Comparison of ENCODE assay signal across 19 cellular contexts in genomic region chr11:8290122-8290810, GRCh38. TPM values are rescaled to one million over a fixed set of nuclear protein-coding genes. Genes with fewer than 3 reads are reported as not detected.
DNase-seq lines count a peak whose midpoint lies in the region; ATAC-seq and TF ChIP-seq lines count a peak whose summit lies in the region.
"Had no signal": no experiment of that assay in that cellular context is flagged by ENCODE, and none has a peak within 500 bp of the region (broad histone marks: within the 10 kb centered on the region; RNA-seq: fewer than 3 reads in every experiment).

No MANE protein-coding gene starts in this region.

- no peak overlapping the region for H3K27ac Mint-ChIP-seq in activated CD4-positive, alpha-beta T cell treated with anti-CD3 and anti-CD28 coated beads, Interleukin-2, amount 10 ng/mL, durations not matched to agents 7 days and 5 days
- H3K27ac Mint-ChIP-seq: activated CD4-positive, alpha-beta memory T cell treated with anti-CD3 and anti-CD28 coated beads for 36 hours; immature natural killer cell; mesothelial cell of epicardium; stimulated activated memory B cell treated with anti-CD40 and anti-IgM and Interleukin-4, amounts not matched to agents 10 μg/mL and 1 μg/mL and 100 μg/mL, for 72 hours; type B pancreatic cell had no signal

- H3K4me1 ChIP-seq in right atrium auricular region (peaks cover 0 to 10% of the 10 kb centered on the region in 2 donors), colonic mucosa (no peaks in the 10 kb centered on the region), stomach smooth muscle (ENCODE audit: control insufficient read depth, insufficient read depth, low read length) (peaks cover 9% of the 10 kb centered on the region), osteoblast (ENCODE audit: insufficient read depth, low read length) (no peaks in the 10 kb centered on the region)
- H3K4me1 ChIP-seq: SJSA1 had no signal

- DNase-seq in right atrium auricular region (ENCODE audit: low spot score) (peak; percentile 43), left cardiac atrium (no peak), NCI-H2171 treated with DMSO at 0.1 percent for 48 hours (lab: John Stamatoyannopoulos, UW) (peak; percentile 79), colonic mucosa (peak; percentile 2), osteoblast (ENCODE audit: insufficient read length, low spot score, missing footprints) (no peak)
- no peak for DNase-seq in activated CD4-positive, alpha-beta T cell treated with anti-CD3 and anti-CD28 coated beads, Interleukin-2, amount 10 ng/mL, durations not matched to agents 7 days and 5 days
- DNase-seq: activated CD4-positive, alpha-beta memory T cell treated with anti-CD3 and anti-CD28 coated beads for 36 hours; foreskin melanocyte; immature natural killer cell had no signal

- CTCF ChIA-PET in activated CD4-positive, alpha-beta T cell treated with anti-CD3 and anti-CD28 coated beads, Interleukin-2, amount 10 ng/mL, durations not matched to agents 7 days and 5 days (lab: Charles Lee), result interaction anchor here (0.9 kb wide), 1 partner anchor 27 kb away, joined by 3 read pairs; the partner anchor contains the start of gene LMO1

- H3K9me3 Mint-ChIP-seq in activated CD4-positive, alpha-beta T cell treated with anti-CD3 and anti-CD28 coated beads, Interleukin-2, amount 10 ng/mL, durations not matched to agents 7 days and 5 days, result no peaks in the 10 kb centered on the region
- H3K9me3 Mint-ChIP-seq: activated CD4-positive, alpha-beta memory T cell treated with anti-CD3 and anti-CD28 coated beads for 36 hours; central memory CD8-positive, alpha-beta T cell; immature natural killer cell; mesothelial cell of epicardium; stimulated activated memory B cell treated with anti-CD40 and anti-IgM and Interleukin-4, amounts not matched to agents 10 μg/mL and 1 μg/mL and 100 μg/mL, for 72 hours; type B pancreatic cell had no signal

- no peaks in the 10 kb centered on the region for H3K79me2 ChIP-seq in osteoblast (ENCODE audit: insufficient read depth, low read length)

- POLR2A ChIA-PET in activated CD4-positive, alpha-beta T cell treated with anti-CD3 and anti-CD28 coated beads, Interleukin-2, amount 10 ng/mL, durations not matched to agents 7 days and 5 days (lab: Charles Lee), result no interaction called here

- no peak overlapping the region for H3K4me3 Mint-ChIP-seq in activated CD4-positive, alpha-beta T cell treated with anti-CD3 and anti-CD28 coated beads, Interleukin-2, amount 10 ng/mL, durations not matched to agents 7 days and 5 days
- H3K4me3 Mint-ChIP-seq: activated CD4-positive, alpha-beta memory T cell treated with anti-CD3 and anti-CD28 coated beads for 36 hours; central memory CD8-positive, alpha-beta T cell; immature natural killer cell; mesothelial cell of epicardium; stimulated activated memory B cell treated with anti-CD40 and anti-IgM and Interleukin-4, amounts not matched to agents 10 μg/mL and 1 μg/mL and 100 μg/mL, for 72 hours; type B pancreatic cell had no signal

- H3K4me3 ChIP-seq in right atrium auricular region (no peak overlapping the region), colonic mucosa (no peak overlapping the region), stomach smooth muscle (ENCODE audit: low read length in 2 of 2) (no peak overlapping the region), osteoblast (ENCODE audit: insufficient read depth, low read length) (no peak overlapping the region)
- H3K4me3 ChIP-seq: SJSA1 had no signal

- H3K4me2 ChIP-seq in osteoblast (ENCODE audit: insufficient read depth, low read length), result no peak overlapping the region

- no peak overlapping the region for H3K9ac ChIP-seq in colonic mucosa (ENCODE audit: low read depth in 2 of 2, low read length in 2 of 2)
- no peak overlapping the region for H3K9ac ChIP-seq in stomach smooth muscle (ENCODE audit: low read length in 2 of 2)

- intact Hi-C loops in left cardiac atrium (cut with DNase I) (no loop called here), colonic mucosa (cut with DNase I) (no loop called here)

- H3K27me3 ChIP-seq in right atrium auricular region (no peaks in the 10 kb centered on the region), colonic mucosa (no peaks in the 10 kb centered on the region), stomach smooth muscle (ENCODE audit: control insufficient read depth in 1 of 2, insufficient read depth in 2 of 2, low read length in 2 of 2) (no peaks in the 10 kb centered on the region), osteoblast (ENCODE audit: insufficient read depth, low read length) (peaks cover 3% of the 10 kb centered on the region)
- H3K27me3 ChIP-seq: SJSA1 had no signal

- H3K9me3 ChIP-seq in right atrium auricular region (no peaks in the 10 kb centered on the region), colonic mucosa (no peaks in the 10 kb centered on the region), stomach smooth muscle (ENCODE audit: control insufficient read depth in 2 of 2, low read length in 2 of 2) (no peaks in the 10 kb centered on the region), osteoblast (ENCODE audit: low read depth, low read length) (no peaks in the 10 kb centered on the region)
- H3K9me3 ChIP-seq: SJSA1 had no signal

- no peaks in the 10 kb centered on the region for H3K4me1 Mint-ChIP-seq in activated CD4-positive, alpha-beta T cell treated with anti-CD3 and anti-CD28 coated beads, Interleukin-2, amount 10 ng/mL, durations not matched to agents 7 days and 5 days
- H3K4me1 Mint-ChIP-seq: central memory CD8-positive, alpha-beta T cell; immature natural killer cell; stimulated activated memory B cell treated with anti-CD40 and anti-IgM and Interleukin-4, amounts not matched to agents 10 μg/mL and 1 μg/mL and 100 μg/mL, for 72 hours had no signal

- H3K27me3 Mint-ChIP-seq in activated CD4-positive, alpha-beta T cell treated with anti-CD3 and anti-CD28 coated beads, Interleukin-2, amount 10 ng/mL, durations not matched to agents 7 days and 5 days, result no peaks in the 10 kb centered on the region
- H3K27me3 Mint-ChIP-seq: type B pancreatic cell had no signal

- H3K27ac ChIP-seq in right atrium auricular region (no peak overlapping the region), colonic mucosa (no peak overlapping the region), stomach smooth muscle (ENCODE audit: low read length) (peak overlapping the region; percentile 41), osteoblast (ENCODE audit: low read depth, low read length) (no peak overlapping the region)
- H3K27ac ChIP-seq: SJSA1 had no signal

- no peaks in the 10 kb centered on the region for H3K36me3 Mint-ChIP-seq in activated CD4-positive, alpha-beta T cell treated with anti-CD3 and anti-CD28 coated beads, Interleukin-2, amount 10 ng/mL, durations not matched to agents 7 days and 5 days (ENCODE audit: low read depth)
- H3K36me3 Mint-ChIP-seq: activated CD4-positive, alpha-beta memory T cell treated with anti-CD3 and anti-CD28 coated beads for 36 hours; immature natural killer cell; mesothelial cell of epicardium; stimulated activated memory B cell treated with anti-CD40 and anti-IgM and Interleukin-4, amounts not matched to agents 10 μg/mL and 1 μg/mL and 100 μg/mL, for 72 hours; type B pancreatic cell had no signal

- ATAC-seq in left cardiac atrium, result no peak
- ATAC-seq in GM18870 (IDR thresholded peaks at IDR 0.05; ENCODE audit: unreplicated experiment), result no peak
- ATAC-seq: stimulated activated memory B cell treated with anti-CD40 and anti-IgM and Interleukin-4, amounts not matched to agents 10 μg/mL and 1 μg/mL and 100 μg/mL, for 72 hours had no signal

- no peaks in the 10 kb centered on the region for H3K36me3 ChIP-seq in right atrium auricular region
- no peaks in the 10 kb centered on the region for H3K36me3 ChIP-seq in colonic mucosa
- H3K36me3 ChIP-seq in stomach smooth muscle (ENCODE audit: control insufficient read depth in 2 of 2, insufficient read depth in 2 of 2, low read length in 2 of 2), result no peaks in the 10 kb centered on the region
- H3K36me3 ChIP-seq in osteoblast (ENCODE audit: insufficient read depth, low read length), result no peaks in the 10 kb centered on the region
- H3K36me3 ChIP-seq: SJSA1 had no signal

- TF ChIP-seq CTCF in right atrium auricular region (IDR thresholded peaks at IDR 0.05) (no peak), colonic mucosa (IDR thresholded peaks at IDR 0.05) (no peak), osteoblast (IDR thresholded peaks at IDR 0.05; ENCODE audit: extremely low read depth, low read depth, low read length) (no peak)

- no peak overlapping the region for H2AFZ ChIP-seq in osteoblast (ENCODE audit: low read length)

- no peaks in the 10 kb centered on the region for H4K20me1 ChIP-seq in osteoblast (ENCODE audit: insufficient read depth, low read length)

RNA-seq across cellular contexts. Expression of gene LMO1, which starts 26.6 kb away (rescaled TPM):
- total RNA-seq in right atrium auricular region, result not detected
- under 1 TPM in 1 of 2 donors, not detected in 1; 0.18 TPM for total RNA-seq in left cardiac atrium
- not detected for total RNA-seq in colonic mucosa
- total RNA-seq in osteoblast, result not detected in 2 replicates
- not detected for total RNA-seq in activated CD4-positive, alpha-beta T cell treated with anti-CD3 and anti-CD28 coated beads, Interleukin-2, amount 10 ng/mL, durations not matched to agents 7 days and 5 days
- total RNA-seq: activated CD4-positive, alpha-beta memory T cell treated with anti-CD3 and anti-CD28 coated beads for 36 hours; MCF 10A; omental fat pad; SJSA1; skeletal muscle tissue had no signal

Comparison
In these comparisons a context has a peak if more than half of its experiments do, and no peak if none do; other contexts are left out.
1. DNase-seq: peak in right atrium auricular region (single experiment), NCI-H2171 treated with DMSO at 0.1 percent for 48 hours (single experiment) and colonic mucosa (single experiment); none in left cardiac atrium (single experiment), osteoblast (single experiment) and activated CD4-positive, alpha-beta T cell treated with anti-CD3 and anti-CD28 coated beads, Interleukin-2, amount 10 ng/mL, durations not matched to agents 7 days and 5 days (single experiment).